Comparison of ENCODE assay signal across 11 cellular contexts in the genomic region with DNA sequence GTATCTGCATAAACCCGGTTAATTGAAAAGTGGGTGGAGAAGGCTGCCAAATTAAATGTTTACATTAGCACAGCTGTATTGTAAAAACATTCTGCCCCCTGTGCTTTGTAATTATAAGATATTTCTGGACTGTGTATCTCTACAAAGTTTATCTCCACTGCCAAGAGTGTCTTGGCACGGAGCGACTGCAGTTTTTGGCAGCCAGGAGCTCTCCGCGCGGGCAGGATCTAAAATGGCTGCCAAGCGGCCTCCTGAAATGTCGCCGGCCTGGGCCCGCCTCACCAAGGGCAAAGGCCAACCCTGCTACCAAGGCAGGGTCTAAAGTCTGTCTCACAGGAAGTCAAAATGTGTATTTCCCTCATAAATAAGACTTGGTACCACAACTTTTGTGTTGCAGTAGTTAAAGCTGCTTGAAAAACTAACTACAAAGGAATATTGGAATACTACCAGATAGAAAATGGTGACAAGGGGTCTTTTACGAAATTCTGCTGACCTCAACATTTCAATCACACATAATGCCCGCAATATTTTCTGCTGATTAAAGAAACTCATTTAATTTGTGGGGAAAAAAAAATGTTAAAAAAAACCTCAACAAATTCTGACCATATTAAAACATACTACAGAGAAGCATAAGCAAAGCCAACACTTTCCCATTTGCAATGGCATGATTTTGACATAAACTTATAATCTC.
A peak's percentile ranks its signal among the peaks of the same experiment; 100 is the strongest.
DNase-seq lines count a peak whose midpoint lies in the region; ATAC-seq and TF ChIP-seq lines count a peak whose summit lies in the region.
"Had no signal": no experiment of that assay in that cellular context is flagged by ENCODE, and none has a peak within 500 bp of the region (broad histone marks: within the 10 kb centered on the region; RNA-seq: fewer than 3 reads in every experiment).

No MANE protein-coding gene starts in this region.

- peak overlapping the region; percentile 75 to 81 for H3K27ac ChIP-seq in breast epithelium
- H3K27ac ChIP-seq in WERI-Rb-1, result no peak overlapping the region

- H3K27me3 Mint-ChIP-seq in MCF 10A (ENCODE audit: insufficient read depth, unreplicated experiment) (no peaks in the 10 kb centered on the region), nephron (ENCODE audit: low read depth) (no peaks in the 10 kb centered on the region)

- H3K9me3 Mint-ChIP-seq in MCF 10A (ENCODE audit: unreplicated experiment), result no peaks in the 10 kb centered on the region
- H3K9me3 Mint-ChIP-seq in nephron, result no peaks in the 10 kb centered on the region
- H3K9me3 Mint-ChIP-seq: stimulated activated naive CD8-positive, alpha-beta T cell treated with anti-CD3 and anti-CD28 coated beads, Interleukin-15, Interleukin-2, amounts not matched to agents 100 ng/mL and 50 ng/mL, for 24 hours had no signal

- CTCF ChIA-PET in MCF 10A (lab: Yijun Ruan, JAX), result interaction anchor here (0.6 to 1.6 kb wide), 4 partner anchors 12 to 776 kb away, joined by 3 to 4 read pairs (median 3); no protein-coding TSS in a partner anchor

- no peak for ATAC-seq in GM18867 (IDR thresholded peaks at IDR 0.05; ENCODE audit: unreplicated experiment)
- ATAC-seq: naive thymus-derived CD8-positive, alpha-beta T cell had no signal

- H3K27ac Mint-ChIP-seq in MCF 10A (ENCODE audit: low read depth, unreplicated experiment) (no peak overlapping the region), nephron (peak overlapping the region; percentile 90 to 95 (median 90))
- H3K27ac Mint-ChIP-seq: naive thymus-derived CD8-positive, alpha-beta T cell; stimulated activated naive CD8-positive, alpha-beta T cell treated with anti-CD3 and anti-CD28 coated beads, Interleukin-15, Interleukin-2, amounts not matched to agents 100 ng/mL and 50 ng/mL, for 24 hours had no signal

- no TSS peak for BruUV-seq in MCF 10A (replicated peaks; lab: Mats Ljungman, UMichigan)

- no peaks in the 10 kb centered on the region for H3K9me3 ChIP-seq in breast epithelium
- no peaks in the 10 kb centered on the region for H3K9me3 ChIP-seq in WERI-Rb-1 (ENCODE audit: severe bottlenecking)

- peaks cover 0 to 14% of the 10 kb centered on the region in 2 donors for H3K4me1 ChIP-seq in breast epithelium

- DNase-seq in breast epithelium (ENCODE audit: low spot score in 2 of 2) (peak in 1 of 2 donors; percentile 61), MCF 10A (ENCODE audit: unreplicated experiment) (no peak), fibroblast of villous mesenchyme (ENCODE audit: low read depth) (peak; percentile 11), HCEC 1CT (no peak), GM03348 (ENCODE audit: low spot score) (no peak), WERI-Rb-1 (no peak)
- DNase-seq: naive thymus-derived CD8-positive, alpha-beta T cell; NCI-H1417 treated with DMSO at 0.1 percent for 48 hours had no signal

- peaks cover 17% of the 10 kb centered on the region for H3K36me3 Mint-ChIP-seq in MCF 10A (ENCODE audit: insufficient read depth, unreplicated experiment)
- peaks cover 9% of the 10 kb centered on the region for H3K36me3 Mint-ChIP-seq in nephron (ENCODE audit: low read depth)
- H3K36me3 Mint-ChIP-seq: naive thymus-derived CD8-positive, alpha-beta T cell had no signal

- H3K4me3 Mint-ChIP-seq in MCF 10A (ENCODE audit: unreplicated experiment) (no peak overlapping the region), nephron (peak overlapping the region in 1 of 3 experiments; percentile 57)
- H3K4me3 Mint-ChIP-seq: naive thymus-derived CD8-positive, alpha-beta T cell; stimulated activated naive CD8-positive, alpha-beta T cell treated with anti-CD3 and anti-CD28 coated beads, Interleukin-15, Interleukin-2, amounts not matched to agents 100 ng/mL and 50 ng/mL, for 24 hours had no signal

- POLR2A ChIA-PET in MCF 10A (lab: Yijun Ruan, JAX), result interaction anchor here (1.1 kb wide), 1 partner anchor 22 kb away, joined by 5 read pairs; no protein-coding TSS in a partner anchor

- TF ChIP-seq CTCF in breast epithelium (IDR thresholded peaks at IDR 0.05) (no peak), MCF 10A (IDR thresholded peaks at IDR 0.05; ENCODE audit: unreplicated experiment) (no peak), fibroblast of villous mesenchyme (IDR thresholded peaks at IDR 0.05; ENCODE audit: insufficient read depth, low read depth, low read length) (no peak), nephron (IDR thresholded peaks at IDR 0.05; ENCODE audit: unreplicated experiment in 3 of 3) (no peak), WERI-Rb-1 (IDR thresholded peaks at IDR 0.05; ENCODE audit: low read depth, low read length) (no peak)

- no peaks in the 10 kb centered on the region for H3K36me3 ChIP-seq in breast epithelium
- no peaks in the 10 kb centered on the region for H3K36me3 ChIP-seq in WERI-Rb-1

- H3K27me3 ChIP-seq in breast epithelium (no peaks in the 10 kb centered on the region), WERI-Rb-1 (ENCODE audit: insufficient read depth, low read depth, severe bottlenecking) (no peaks in the 10 kb centered on the region)

- H3K4me1 Mint-ChIP-seq in MCF 10A (ENCODE audit: insufficient read depth, unreplicated experiment) (peaks cover 43% of the 10 kb centered on the region), nephron (peaks cover 87% of the 10 kb centered on the region)
- H3K4me1 Mint-ChIP-seq: naive thymus-derived CD8-positive, alpha-beta T cell had no signal

- intact Hi-C loops in breast epithelium (cut with DNase I; ENCODE audit: low total_unique reads) (no loop called here), MCF 10A (cut with micrococcal nuclease) (no loop called here)

- TF ChIP-seq POLR2A in breast epithelium (IDR thresholded peaks at IDR 0.05), result no peak

- H3K4me3 ChIP-seq in breast epithelium (peak overlapping the region in 1 of 3 donors; percentile 39), fibroblast of villous mesenchyme (ENCODE audit: low read depth, low read length) (no peak overlapping the region), WERI-Rb-1 (ENCODE audit: low read depth, low read length) (no peak overlapping the region)
